1 cellular context compared by ENCODE assay signal in genomic region chr21:44316277-44316900, GRCh38.
TF ChIP-seq lines count a peak whose summit lies in the region.

No MANE protein-coding gene starts in this region.

TF ChIP-seq in H1, 55 proteins besides CTCF, POLR2A, EP300 and RAD21:
- no peak for TF ChIP-seq CBX8 (IDR thresholded peaks at IDR 0.05; ENCODE audit: borderline replicate concordance, low read depth, low read length)
- TF ChIP-seq SAP30 (IDR thresholded peaks at IDR 0.05; ENCODE audit: insufficient read depth, insufficient replicate concordance, low read length) = no peak
- no peak for TF ChIP-seq ASH2L (IDR thresholded peaks at IDR 0.05; ENCODE audit: low read length)
- TF ChIP-seq TEAD4 (IDR thresholded peaks at IDR 0.05; ENCODE audit: low read depth, low read length) = no peak
- TF ChIP-seq, protein P1, sequence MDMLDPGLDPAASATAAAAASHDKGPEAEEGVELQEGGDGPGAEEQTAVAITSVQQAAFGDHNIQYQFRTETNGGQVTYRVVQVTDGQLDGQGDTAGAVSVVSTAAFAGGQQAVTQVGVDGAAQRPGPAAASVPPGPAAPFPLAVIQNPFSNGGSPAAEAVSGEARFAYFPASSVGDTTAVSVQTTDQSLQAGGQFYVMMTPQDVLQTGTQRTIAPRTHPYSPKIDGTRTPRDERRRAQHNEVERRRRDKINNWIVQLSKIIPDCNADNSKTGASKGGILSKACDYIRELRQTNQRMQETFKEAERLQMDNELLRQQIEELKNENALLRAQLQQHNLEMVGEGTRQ (IDR thresholded peaks at IDR 0.05; ENCODE audit: low read length) = no peak
- TF ChIP-seq, protein P2, sequence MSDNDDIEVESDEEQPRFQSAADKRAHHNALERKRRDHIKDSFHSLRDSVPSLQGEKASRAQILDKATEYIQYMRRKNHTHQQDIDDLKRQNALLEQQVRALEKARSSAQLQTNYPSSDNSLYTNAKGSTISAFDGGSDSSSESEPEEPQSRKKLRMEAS (IDR thresholded peaks at IDR 0.05) = no peak
- TF ChIP-seq EGR1 (IDR thresholded peaks at IDR 0.05; ENCODE audit: borderline replicate concordance, low read depth, low read length) = no peak
- TF ChIP-seq JUN (IDR thresholded peaks at IDR 0.05; ENCODE audit: low read depth, low read length) = no peak
- no peak for TF ChIP-seq SIN3A (conservative IDR thresholded peaks at IDR 0.05 in 1 of 2, IDR thresholded peaks at IDR 0.05 in 1 of 2; ENCODE audit: low read depth in 1 of 2, low read length in 2 of 2)
- TF ChIP-seq NRF1 (IDR thresholded peaks at IDR 0.05; ENCODE audit: low read depth, low read length) = no peak
- no peak for TF ChIP-seq TBP (IDR thresholded peaks at IDR 0.05; ENCODE audit: low read depth, low read length)
- TF ChIP-seq EZH2 (IDR thresholded peaks at IDR 0.05; ENCODE audit: low read depth, low read length, severe bottlenecking) = no peak
- TF ChIP-seq JUND (IDR thresholded peaks at IDR 0.05; ENCODE audit: low read length) = no peak
- TF ChIP-seq CHD2 (IDR thresholded peaks at IDR 0.05; ENCODE audit: low read length) = no peak
